Comparison of ENCODE assay signal across 8 cellular contexts in genomic region chr1:66333463-66334232, GRCh38.
DNase-seq lines count a peak whose midpoint lies in the region; ATAC-seq and TF ChIP-seq lines count a peak whose summit lies in the region.

No MANE protein-coding gene starts in this region.

- TF ChIP-seq EP300 in upper lobe of left lung (IDR thresholded peaks at IDR 0.05), result no peak

- H3K4me3 Mint-ChIP-seq in activated naive CD8-positive, alpha-beta T cell treated with anti-CD3 and anti-CD28 coated beads, Interleukin-2, amount 10 ng/mL, durations not matched to agents 7 days and 5 days, result peak overlapping the region; percentile 99

- no peaks in the 10 kb centered on the region for H3K36me3 ChIP-seq in lung (ENCODE audit: control insufficient read depth in 2 of 2, insufficient read depth in 2 of 2, low read length in 2 of 2)
- H3K36me3 ChIP-seq in upper lobe of left lung, result no peaks in the 10 kb centered on the region

- peak overlapping the region; percentile 59 for H3K4me3 ChIP-seq in lung
- H3K4me3 ChIP-seq in upper lobe of left lung, result peak overlapping the region; percentile 28 to 64 (median 51)

- TF ChIP-seq POLR2A in upper lobe of left lung (IDR thresholded peaks at IDR 0.05), result peak in 1 of 4 donors; percentile 48

- H3K4me1 Mint-ChIP-seq in activated naive CD8-positive, alpha-beta T cell treated with anti-CD3 and anti-CD28 coated beads, Interleukin-2, amount 10 ng/mL, durations not matched to agents 7 days and 5 days, result peaks cover 54% of the 10 kb centered on the region

- H3K4me1 ChIP-seq in lung (ENCODE audit: control insufficient read depth in 2 of 2, insufficient read depth in 2 of 2, low read length in 2 of 2) (peaks cover 10 to 35% of the 10 kb centered on the region in 2 donors), upper lobe of left lung (peaks cover 32 to 52% (median 43%) of the 10 kb centered on the region in 4 donors)

- H3K27ac ChIP-seq in lung (ENCODE audit: low read depth in 1 of 2, low read length in 1 of 2), result peak overlapping the region; percentile 82 to 88
- peak overlapping the region; percentile 85 to 91 (median 90) for H3K27ac ChIP-seq in upper lobe of left lung

- H3K27me3 ChIP-seq in lung (ENCODE audit: control insufficient read depth, insufficient read depth) (no peaks in the 10 kb centered on the region), upper lobe of left lung (no peaks in the 10 kb centered on the region)

- 9 to 15% methylated on average over 4 of the region's 4 CpGs for WGBS in lung, 2 donors
- 15 to 21% methylated on average over 4 of the region's 4 CpGs for WGBS in upper lobe of left lung, 2 donors

- H3K9me3 Mint-ChIP-seq in activated naive CD8-positive, alpha-beta T cell treated with anti-CD3 and anti-CD28 coated beads, Interleukin-2, amount 10 ng/mL, durations not matched to agents 7 days and 5 days, result no peaks in the 10 kb centered on the region

- peaks cover 37% of the 10 kb centered on the region for H3K36me3 Mint-ChIP-seq in activated naive CD8-positive, alpha-beta T cell treated with anti-CD3 and anti-CD28 coated beads, Interleukin-2, amount 10 ng/mL, durations not matched to agents 7 days and 5 days

- peak overlapping the region; percentile 96 for H3K27ac Mint-ChIP-seq in activated naive CD8-positive, alpha-beta T cell treated with anti-CD3 and anti-CD28 coated beads, Interleukin-2, amount 10 ng/mL, durations not matched to agents 7 days and 5 days

- TF ChIP-seq CTCF in lung (IDR thresholded peaks at IDR 0.05; ENCODE audit: control extremely low read depth, extremely low read depth) (no peak), upper lobe of left lung (IDR thresholded peaks at IDR 0.05) (no peak)

- ATAC-seq in activated naive CD8-positive, alpha-beta T cell treated with anti-CD3 and anti-CD28 coated beads, Interleukin-2, amount 10 ng/mL, durations not matched to agents 7 days and 5 days (ENCODE audit: low read depth), result no peak
- ATAC-seq in lung (ENCODE audit: insufficient read depth, low FRiP score), result no peak
- no peak for ATAC-seq in upper lobe of left lung (ENCODE audit: low FRiP score in 2 of 2)

- POLR2A ChIA-PET in activated naive CD8-positive, alpha-beta T cell treated with anti-CD3 and anti-CD28 coated beads, Interleukin-2, amount 10 ng/mL, durations not matched to agents 7 days and 5 days (lab: Charles Lee), result interaction anchor here (1.4 to 6.7 kb wide), 4 partner anchors 17 to 59 kb away, joined by 3 to 33 read pairs (median 26); no protein-coding TSS in a partner anchor

- H3K27me3 Mint-ChIP-seq in activated naive CD8-positive, alpha-beta T cell treated with anti-CD3 and anti-CD28 coated beads, Interleukin-2, amount 10 ng/mL, durations not matched to agents 7 days and 5 days, result no peaks in the 10 kb centered on the region

- peak; percentile 53 for DNase-seq in activated T-cell treated with anti-CD3 and anti-CD28 coated beads, Interleukin-2, amount 50 U/mL, for 1 hour
- DNase-seq in activated T-cell treated with anti-CD3 and anti-CD28 coated beads for 4 hours, result no peak
- DNase-seq in activated naive CD8-positive, alpha-beta T cell treated with anti-CD3 and anti-CD28 coated beads, Interleukin-2, amount 10 ng/mL, durations not matched to agents 7 days and 5 days, result peak; percentile 45
- DNase-seq in lung (ENCODE audit: low spot score), result no peak
- no peak for DNase-seq in upper lobe of left lung
- no peak for DNase-seq in SHP77 (lab: John Stamatoyannopoulos, UW)
- DNase-seq in NCI-H1048 (lab: John Stamatoyannopoulos, UW), result no peak
- DNase-seq in COLO668 (lab: John Stamatoyannopoulos, UW; ENCODE audit: unreplicated experiment), result no peak

- H3K9me3 ChIP-seq in lung (ENCODE audit: control insufficient read depth in 2 of 2, insufficient read depth in 1 of 2, low read length in 1 of 2), result no peaks in the 10 kb centered on the region
- no peaks in the 10 kb centered on the region for H3K9me3 ChIP-seq in upper lobe of left lung

Comparison
In these comparisons a context has a peak if more than half of its experiments do, and no peak if none do; other contexts are left out.
1. DNase-seq: peak in activated T-cell treated with anti-CD3 and anti-CD28 coated beads, Interleukin-2, amount 50 U/mL, for 1 hour (single experiment) and activated naive CD8-positive, alpha-beta T cell treated with anti-CD3 and anti-CD28 coated beads, Interleukin-2, amount 10 ng/mL, durations not matched to agents 7 days and 5 days (single experiment); none in activated T-cell treated with anti-CD3 and anti-CD28 coated beads for 4 hours (single experiment), lung (single experiment), upper lobe of left lung (0 of 2), SHP77 (0 of 2), NCI-H1048 (single experiment) and COLO668 (single experiment).